In the genomic region with DNA sequence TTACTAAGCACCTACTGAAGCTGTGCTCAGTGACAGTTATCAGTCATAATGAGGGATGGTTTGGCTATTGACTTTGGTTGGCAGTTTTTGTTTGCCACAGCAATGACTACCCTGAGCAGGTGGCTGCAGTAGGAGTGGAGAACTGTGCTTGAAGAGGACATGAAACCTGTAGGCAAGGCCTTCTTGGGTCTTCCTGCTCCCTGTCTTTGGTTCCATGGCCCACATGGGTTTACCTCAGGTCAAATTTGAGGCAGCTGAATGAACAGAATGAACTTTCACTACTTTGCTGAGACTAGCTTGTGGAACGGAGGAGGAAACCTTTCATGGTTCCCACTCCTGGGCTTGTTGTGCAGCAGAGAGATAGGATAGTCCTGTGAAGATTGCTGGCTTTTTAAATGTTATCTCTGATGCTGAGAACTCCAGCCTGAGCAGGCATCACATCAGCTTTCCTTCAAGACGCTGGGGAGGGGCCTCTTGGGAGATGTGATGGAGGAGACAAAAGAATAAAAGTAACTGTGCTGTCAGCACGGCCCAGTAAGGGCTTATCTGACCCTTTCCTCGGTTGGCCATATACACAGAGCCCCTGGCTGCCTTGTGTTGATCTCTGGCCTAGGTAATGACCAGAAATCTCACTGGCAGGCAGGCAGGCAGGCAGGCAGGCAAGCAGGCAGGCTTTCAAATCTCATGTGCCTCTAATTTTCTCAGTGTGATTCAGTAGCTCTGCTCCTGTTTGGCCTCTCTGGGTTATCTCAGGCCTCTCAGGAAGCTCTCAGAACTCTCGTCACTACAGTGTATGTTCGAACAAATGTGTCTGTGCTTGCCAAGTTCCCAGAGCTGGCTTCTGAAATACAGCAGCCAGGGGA, we compare ENCODE assay signal across 7 cellular contexts. TPM values are rescaled to one million over a fixed set of nuclear protein-coding genes. Genes with fewer than 3 reads are reported as not detected.
DNase-seq lines count a peak whose midpoint lies in the region; ATAC-seq and TF ChIP-seq lines count a peak whose summit lies in the region.

No MANE protein-coding gene starts in this region.

- H3K4me1 Mint-ChIP-seq in naive thymus-derived CD4-positive, alpha-beta T cell: peaks cover 69 to 95% (median 87%) of the 10 kb centered on the region in 7 donors

- TF ChIP-seq CTCF in body of pancreas (IDR thresholded peaks at IDR 0.05): peak in 1 of 7 experiments; percentile 22

- POLR2A ChIA-PET in naive thymus-derived CD4-positive, alpha-beta T cell (lab: Charles Lee): interaction anchor here (0.9 to 6.1 kb wide), 8 partner anchors 9 to 117 kb away, joined by 3 to 82 read pairs (median 5); a partner anchor contains a TSS

- H3K4me1 ChIP-seq in body of pancreas: peaks cover 41% of the 10 kb centered on the region
- H3K4me1 ChIP-seq in naive thymus-derived CD4-positive, alpha-beta T cell (ENCODE audit: control insufficient read depth in 2 of 2, insufficient read depth in 2 of 2, low read length in 2 of 2): peaks cover 42 to 67% of the 10 kb centered on the region in 2 donors

- DNase-seq in body of pancreas (peak; percentile 54 to 88 (median 76)), NCI-H146 treated with DMSO at 0.1 percent for 48 hours (lab: John Stamatoyannopoulos, UW; ENCODE audit: unreplicated experiment) (no peak), T1000 (lab: John Stamatoyannopoulos, UW) (no peak), posterior cingulate gyrus (no peak)
- peak in 1 of 9 donors; percentile 41 for DNase-seq in naive thymus-derived CD4-positive, alpha-beta T cell

- H3K9me3 Mint-ChIP-seq in naive thymus-derived CD4-positive, alpha-beta T cell: peaks cover 0 to 4% (median 0%) of the 10 kb centered on the region in 11 donors

- no peaks in the 10 kb centered on the region for H3K27me3 Mint-ChIP-seq in naive thymus-derived CD4-positive, alpha-beta T cell

- peak overlapping the region; percentile 75 to 95 (median 86) for H3K27ac Mint-ChIP-seq in naive thymus-derived CD4-positive, alpha-beta T cell

- H3K36me3 ChIP-seq in body of pancreas (replicated peaks in 1 of 2; ENCODE audit: insufficient read depth in 1 of 2, low read depth in 2 of 2): no peaks in the 10 kb centered on the region
- no peaks in the 10 kb centered on the region for H3K36me3 ChIP-seq in naive thymus-derived CD4-positive, alpha-beta T cell (ENCODE audit: control insufficient read depth in 2 of 3, insufficient read depth in 3 of 3, low read length in 3 of 3)

- H3K27ac ChIP-seq in body of pancreas: peak overlapping the region; percentile 42 to 81 (median 78)
- H3K27ac ChIP-seq in naive thymus-derived CD4-positive, alpha-beta T cell (ENCODE audit: low read depth, low read length): peak overlapping the region; percentile 63

- H3K4me3 ChIP-seq in body of pancreas: no peak overlapping the region
- no peak overlapping the region for H3K4me3 ChIP-seq in naive thymus-derived CD4-positive, alpha-beta T cell (ENCODE audit: low read length)

- H3K27me3 ChIP-seq in body of pancreas: no peaks in the 10 kb centered on the region
- no peaks in the 10 kb centered on the region for H3K27me3 ChIP-seq in naive thymus-derived CD4-positive, alpha-beta T cell (ENCODE audit: control insufficient read depth in 2 of 2, insufficient read depth in 2 of 2, low read length in 2 of 2)

- no peaks in the 10 kb centered on the region for H3K9me3 ChIP-seq in body of pancreas
- H3K9me3 ChIP-seq in naive thymus-derived CD4-positive, alpha-beta T cell (ENCODE audit: control insufficient read depth in 2 of 3, low read length in 3 of 3): no peaks in the 10 kb centered on the region

- ATAC-seq in GM19463 (IDR thresholded peaks at IDR 0.05; ENCODE audit: unreplicated experiment) (peak; percentile 67), HG03280 (IDR thresholded peaks at IDR 0.05; ENCODE audit: unreplicated experiment) (peak; percentile 77), body of pancreas (peak; percentile 93)
- peak; percentile 30 for ATAC-seq in naive thymus-derived CD4-positive, alpha-beta T cell

- TF ChIP-seq POLR2A in body of pancreas (IDR thresholded peaks at IDR 0.05): no peak

- WGBS in body of pancreas, 2 donors: 15 to 22% methylated on average over 5 to 6 of the region's 6 CpGs

- CTCF ChIA-PET in naive thymus-derived CD4-positive, alpha-beta T cell (lab: Charles Lee): interaction anchor here (0.6 to 2.7 kb wide), 9 partner anchors 9 to 207 kb away, joined by 3 to 23 read pairs (median 4); a partner anchor contains a TSS

- H3K4me3 Mint-ChIP-seq in naive thymus-derived CD4-positive, alpha-beta T cell: peak overlapping the region; percentile 57 to 84 (median 72)

- H3K36me3 Mint-ChIP-seq in naive thymus-derived CD4-positive, alpha-beta T cell: peaks cover 0 to 24% (median 8%) of the 10 kb centered on the region in 5 donors

- intact Hi-C loops in body of pancreas (cut with DNase I): no loop called here
- intact Hi-C loops in naive thymus-derived CD4-positive, alpha-beta T cell (cut with micrococcal nuclease): no loop called here
- intact Hi-C loops in posterior cingulate gyrus (cut with DNase I): no loop called here

RNA-seq across cellular contexts. Expression of a gene that starts 12.0 kb away (rescaled TPM):
- total RNA-seq in body of pancreas: 10 to 100 TPM; 20.4 to 24.6 TPM
- total RNA-seq in naive thymus-derived CD4-positive, alpha-beta T cell: 100 to 1,000 TPM in 3 of 5 experiments, 10 to 100 TPM in 2; 95.6 to 117 (median 103) TPM
- polyA plus RNA-seq in naive thymus-derived CD4-positive, alpha-beta T cell: 10 to 100 TPM; 38.4 to 43.6 TPM

RNA-seq across cellular contexts. Expression of a gene that starts 26.7 kb away (rescaled TPM):
- 10 to 100 TPM; 10.9 to 15.8 TPM for total RNA-seq in body of pancreas
- 100 to 1,000 TPM in 2 of 5 experiments, 10 to 100 TPM in 3; 89.4 to 147 (median 96.3) TPM for total RNA-seq in naive thymus-derived CD4-positive, alpha-beta T cell
- polyA plus RNA-seq in naive thymus-derived CD4-positive, alpha-beta T cell: 100 to 1,000 TPM; 133 to 220 TPM

RNA-seq across cellular contexts. Expression of a gene that starts 59.1 kb away (rescaled TPM):
- total RNA-seq in body of pancreas: 10 to 100 TPM; 21.5 to 24.1 TPM
- 10 to 100 TPM; 20.8 to 28.3 (median 26.1) TPM for total RNA-seq in naive thymus-derived CD4-positive, alpha-beta T cell
- 10 to 100 TPM; 24.2 to 27.8 TPM for polyA plus RNA-seq in naive thymus-derived CD4-positive, alpha-beta T cell

Comparison
In these comparisons a context has a peak if more than half of its experiments do, and no peak if none do; other contexts are left out.
1. ATAC-seq: peak in every context shown above with its lines; median percentile 93 in body of pancreas; 77 in HG03280; 67 in GM19463; 30 in naive thymus-derived CD4-positive, alpha-beta T cell.
2. DNase-seq: peak in body of pancreas (4 of 4); none in NCI-H146 treated with DMSO at 0.1 percent for 48 hours (single experiment), T1000 (single experiment) and posterior cingulate gyrus (0 of 10).
3. RNA of a gene that starts 26.7 kb away (total RNA-seq): 89.4 to 147 TPM in naive thymus-derived CD4-positive, alpha-beta T cell; 10.9 to 15.8 TPM in body of pancreas; every median in the first group is over 4 times any median in the second.